Comparison of ENCODE assay signal across 9 cellular contexts in the genomic region with DNA sequence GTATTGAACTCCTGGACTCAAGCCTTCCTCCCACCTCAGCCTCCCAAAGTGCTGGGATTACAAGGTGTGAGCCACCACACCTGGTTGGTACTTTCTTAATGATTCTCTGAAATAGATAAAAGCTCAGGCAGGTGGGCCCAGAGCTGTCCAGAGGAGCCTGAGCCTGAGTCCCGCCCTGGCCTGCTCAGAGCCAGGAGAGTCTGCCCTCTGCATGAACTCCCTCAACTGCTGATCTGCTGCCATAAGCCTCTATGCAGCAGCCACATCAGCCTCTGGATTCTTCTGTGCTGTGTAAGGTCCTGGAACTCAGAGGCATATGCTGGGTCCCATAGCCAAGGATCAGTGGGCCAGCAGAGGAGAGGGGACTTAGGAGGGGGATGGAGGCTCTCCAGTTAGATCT. TPM values are rescaled to one million over a fixed set of nuclear protein-coding genes. Genes with fewer than 3 reads are reported as not detected.
DNase-seq lines count a peak whose midpoint lies in the region; ATAC-seq and TF ChIP-seq lines count a peak whose summit lies in the region.
"Had no signal": no experiment of that assay in that cellular context is flagged by ENCODE, and none has a peak within 500 bp of the region (broad histone marks: within the 10 kb centered on the region; RNA-seq: fewer than 3 reads in every experiment).

No MANE protein-coding gene starts in this region.

- H3K79me1 ChIP-seq in H9 (ENCODE audit: insufficient read depth, low read depth, low read length, poor library complexity, severe bottlenecking), result no peaks in the 10 kb centered on the region

- no peak overlapping the region for H2AK5ac ChIP-seq in H9 (ENCODE audit: insufficient read length, low read length)

- POLR2A ChIA-PET in activated CD4-positive, alpha-beta memory T cell treated with anti-CD3 and anti-CD28 coated beads, Interleukin-2, amount 10 ng/mL, durations not matched to agents 7 days and 5 days (lab: Charles Lee), result interaction anchor here (4.5 to 4.9 kb wide), 2 partner anchors 23 to 70 kb away, joined by 46 to 58 read pairs; a partner anchor contains a TSS

- no peak overlapping the region for H3K56ac ChIP-seq in H9 (ENCODE audit: insufficient read length, low read depth, low read length)

- CTCF ChIA-PET in activated CD4-positive, alpha-beta memory T cell treated with anti-CD3 and anti-CD28 coated beads, Interleukin-2, amount 10 ng/mL, durations not matched to agents 7 days and 5 days (lab: Charles Lee), result interaction anchor here (6.5 kb wide), 1 partner anchor 10 kb away, joined by 37 read pairs; no protein-coding TSS in a partner anchor

- no peaks in the 10 kb centered on the region for H3K27me3 Mint-ChIP-seq in activated CD4-positive, alpha-beta memory T cell treated with anti-CD3 and anti-CD28 coated beads, Interleukin-2, amount 10 ng/mL, durations not matched to agents 7 days and 5 days
- no peaks in the 10 kb centered on the region for H3K27me3 Mint-ChIP-seq in H9 (ENCODE audit: low read depth)

- H3K4me1 ChIP-seq in H9 (ENCODE audit: insufficient read depth, low read length) (peaks cover 7% of the 10 kb centered on the region; the same call in 1 of the 2 replicates), colonic mucosa (peaks cover 35% of the 10 kb centered on the region)

- H3K9me3 Mint-ChIP-seq in activated CD4-positive, alpha-beta memory T cell treated with anti-CD3 and anti-CD28 coated beads, Interleukin-2, amount 10 ng/mL, durations not matched to agents 7 days and 5 days, result no peaks in the 10 kb centered on the region
- no peaks in the 10 kb centered on the region; a peak in 1 of 5 replicates for H3K9me3 Mint-ChIP-seq in H9
- H3K9me3 Mint-ChIP-seq: dendritic cell treated with granulocyte-macrophage colony-stimulating factor and Interleukin-4, amounts not matched to agents 40 ng/mL and 50 ng/mL, for 4 days had no signal

- ATAC-seq in sciatic nerve, result peak; percentile 43

- no peak overlapping the region for H2BK120ac ChIP-seq in H9 (ENCODE audit: low read depth, low read length, poor library complexity, severe bottlenecking)

- TF ChIP-seq CTCF in fibroblast of the aortic adventitia (IDR thresholded peaks at IDR 0.05; ENCODE audit: insufficient read depth, low read length) (no peak), H9 (conservative IDR thresholded peaks at IDR 0.05) (no peak), colonic mucosa (IDR thresholded peaks at IDR 0.05) (no peak)

- no peak overlapping the region for H4K91ac ChIP-seq in H9 (ENCODE audit: insufficient read length, low read depth, low read length)

- H2BK15ac ChIP-seq in H9 (ENCODE audit: low read depth, low read length), result no peak overlapping the region

- no peaks in the 10 kb centered on the region for H4K20me1 ChIP-seq in H9 (ENCODE audit: control insufficient read depth, insufficient read depth, insufficient read length)

- H3K18ac ChIP-seq in H9 (ENCODE audit: insufficient read length, low read depth, low read length), result no peak overlapping the region

- H3K23me2 ChIP-seq in H9 (ENCODE audit: insufficient read length, low read depth, low read length, poor library complexity, severe bottlenecking), result no peaks in the 10 kb centered on the region

- intact Hi-C loops in sciatic nerve (cut with DNase I) (no loop called here), colonic mucosa (cut with DNase I) (no loop called here)

- H2AFZ ChIP-seq in H9 (ENCODE audit: low read length), result no peak overlapping the region

- H3T11ph ChIP-seq in H9 (ENCODE audit: low read length), result no peak overlapping the region

- H3K79me2 ChIP-seq in H9 (ENCODE audit: insufficient read depth, low read length), result no peaks in the 10 kb centered on the region

- H2BK12ac ChIP-seq in H9 (ENCODE audit: insufficient read length, low read depth, low read length), result no peak overlapping the region

- H3K14ac ChIP-seq in H9 (ENCODE audit: insufficient read depth, low read length), result no peak overlapping the region

- DNase-seq in EH (ENCODE audit: low read depth) (peak; percentile 86), fibroblast of the aortic adventitia (ENCODE audit: low read depth) (peak; percentile 89), sciatic nerve (ENCODE audit: low spot score) (peak; percentile 70), erythroblast (lab: John Stamatoyannopoulos, UW) (no peak), DMS114 treated with DMSO at 0.1 percent for 48 hours (lab: John Stamatoyannopoulos, UW; ENCODE audit: unreplicated experiment) (no peak), H9 (no peak), colonic mucosa (no peak)
- DNase-seq in activated CD4-positive, alpha-beta memory T cell treated with anti-CD3 and anti-CD28 coated beads, Interleukin-2, amount 10 ng/mL, durations not matched to agents 7 days and 5 days, result no peak

- H3K4me3 ChIP-seq in fibroblast of the aortic adventitia (ENCODE audit: low read depth, low read length), result no peak overlapping the region
- H3K4me3 ChIP-seq in colonic mucosa, result no peak overlapping the region

- H3K27me3 ChIP-seq in H9 (ENCODE audit: insufficient read depth, low read length) (no peaks in the 10 kb centered on the region), colonic mucosa (no peaks in the 10 kb centered on the region)

- peak overlapping the region; percentile 73 for H3K27ac Mint-ChIP-seq in activated CD4-positive, alpha-beta memory T cell treated with anti-CD3 and anti-CD28 coated beads, Interleukin-2, amount 10 ng/mL, durations not matched to agents 7 days and 5 days
- H3K27ac Mint-ChIP-seq in H9, result 0 out of 7 replicates have a peak overlapping the region, but pooled peaks of 1 of the 3 experiments have one; percentile 18
- H3K27ac Mint-ChIP-seq: dendritic cell treated with granulocyte-macrophage colony-stimulating factor and Interleukin-4, amounts not matched to agents 40 ng/mL and 50 ng/mL, for 4 days had no signal

- H3K36me3 Mint-ChIP-seq in activated CD4-positive, alpha-beta memory T cell treated with anti-CD3 and anti-CD28 coated beads, Interleukin-2, amount 10 ng/mL, durations not matched to agents 7 days and 5 days (ENCODE audit: low read depth), result peaks cover 3% of the 10 kb centered on the region
- no peaks in the 10 kb centered on the region for H3K36me3 Mint-ChIP-seq in H9 (ENCODE audit: insufficient read depth in 1 of 3, low read depth in 3 of 3)

- no peak overlapping the region for H3K9ac ChIP-seq in H9 (ENCODE audit: extremely low read depth, insufficient read length, low read length)
- H3K9ac ChIP-seq in colonic mucosa (ENCODE audit: low read depth in 2 of 2, low read length in 2 of 2), result no peak overlapping the region

- peaks cover 76% of the 10 kb centered on the region for H3K4me1 Mint-ChIP-seq in activated CD4-positive, alpha-beta memory T cell treated with anti-CD3 and anti-CD28 coated beads, Interleukin-2, amount 10 ng/mL, durations not matched to agents 7 days and 5 days
- H3K4me1 Mint-ChIP-seq in H9, result peaks cover 31 to 47% of the 10 kb centered on the region in 2 experiments

- no peak overlapping the region for H4K5ac ChIP-seq in H9 (ENCODE audit: insufficient read length, low read depth, low read length)

- no peak overlapping the region for H3K23ac ChIP-seq in H9 (ENCODE audit: insufficient read length, low read depth, low read length)

- H3K4ac ChIP-seq in H9 (ENCODE audit: low read depth, low read length), result no peak overlapping the region

- H2BK5ac ChIP-seq in H9 (ENCODE audit: insufficient read length, low read length), result no peak overlapping the region

- H3K9me3 ChIP-seq in H9 (ENCODE audit: control insufficient read depth, low read depth, low read length) (no peaks in the 10 kb centered on the region), colonic mucosa (no peaks in the 10 kb centered on the region)

- TF ChIP-seq POLR2A in erythroblast (IDR thresholded peaks at IDR 0.05; ENCODE audit: low read length), result no peak

- H2BK20ac ChIP-seq in H9 (ENCODE audit: low read depth, low read length, poor library complexity, severe bottlenecking), result no peak overlapping the region

- no CpG with 5 or more reads among the region's 1 CpG for whole genome bisulfite sequencing in H9 (ENCODE audit: extremely low coverage, insufficient read length, low lambda C conversion rate)

- no peak overlapping the region for H4K8ac ChIP-seq in H9 (replicated peaks; ENCODE audit: insufficient read length, low read depth, low read length)

- H3K4me3 Mint-ChIP-seq in activated CD4-positive, alpha-beta memory T cell treated with anti-CD3 and anti-CD28 coated beads, Interleukin-2, amount 10 ng/mL, durations not matched to agents 7 days and 5 days, result no peak overlapping the region
- no peak overlapping the region for H3K4me3 Mint-ChIP-seq in H9
- H3K4me3 Mint-ChIP-seq: dendritic cell treated with granulocyte-macrophage colony-stimulating factor and Interleukin-4, amounts not matched to agents 40 ng/mL and 50 ng/mL, for 4 days had no signal

- no peak overlapping the region for H3K4me2 ChIP-seq in H9 (ENCODE audit: insufficient read depth, insufficient read length, low read length)

- no peaks in the 10 kb centered on the region for H3K36me3 ChIP-seq in colonic mucosa

- no peak overlapping the region for H3K27ac ChIP-seq in H9 (ENCODE audit: insufficient read length, low read depth, low read length)
- no peak overlapping the region for H3K27ac ChIP-seq in colonic mucosa

RNA-seq across cellular contexts. Expression of a gene that starts 23.1 kb away (rescaled TPM):
- total RNA-seq in activated CD4-positive, alpha-beta memory T cell treated with anti-CD3 and anti-CD28 coated beads, Interleukin-2, amount 10 ng/mL, durations not matched to agents 7 days and 5 days, result 100 to 1,000 TPM; 475 to 481 TPM
- total RNA-seq in fibroblast of the aortic adventitia (ENCODE audit: low replicate concordance), result 52.4 and 166 TPM in 2 replicates
- total RNA-seq in sciatic nerve, result 232 TPM
- 82.9 and 84.0 TPM in 2 replicates for total RNA-seq in H9 (2021)
- 100 to 1,000 TPM in 1 of 2 donors, 10 to 100 TPM in 1; 45.5 to 147 TPM for total RNA-seq in colonic mucosa

RNA-seq across cellular contexts. Expression of a gene that starts 34.6 kb away (rescaled TPM):
- total RNA-seq in activated CD4-positive, alpha-beta memory T cell treated with anti-CD3 and anti-CD28 coated beads, Interleukin-2, amount 10 ng/mL, durations not matched to agents 7 days and 5 days, result 10 to 100 TPM; 35.5 to 36.2 TPM
- total RNA-seq in fibroblast of the aortic adventitia (ENCODE audit: low replicate concordance) (44.4 and 49.2 TPM in 2 replicates), sciatic nerve (37.4 TPM), H9 (2021) (36.9 and 41.2 TPM in 2 replicates), colonic mucosa (10 to 100 TPM; 16.2 to 19.2 TPM)

RNA-seq across cellular contexts. Expression of a gene that starts 34.9 kb away (rescaled TPM):
- total RNA-seq in activated CD4-positive, alpha-beta memory T cell treated with anti-CD3 and anti-CD28 coated beads, Interleukin-2, amount 10 ng/mL, durations not matched to agents 7 days and 5 days, result 100 to 1,000 TPM in 1 of 2 experiments, 10 to 100 TPM in 1; 94.2 to 101 TPM
- total RNA-seq in fibroblast of the aortic adventitia (ENCODE audit: low replicate concordance), result 16.4 and 61.7 TPM in 2 replicates
- total RNA-seq in sciatic nerve, result 76.1 TPM
- total RNA-seq in H9 (2021), result 66.6 and 73.8 TPM in 2 replicates
- 10 to 100 TPM; 63.2 to 85.2 TPM for total RNA-seq in colonic mucosa

Comparison
In these comparisons a context has a peak if more than half of its experiments do, and no peak if none do; other contexts are left out.
1. DNase-seq: peak in EH (single experiment), fibroblast of the aortic adventitia (single experiment) and sciatic nerve (single experiment); none in activated CD4-positive, alpha-beta memory T cell treated with anti-CD3 and anti-CD28 coated beads, Interleukin-2, amount 10 ng/mL, durations not matched to agents 7 days and 5 days (single experiment), erythroblast (0 of 2), DMS114 treated with DMSO at 0.1 percent for 48 hours (single experiment), H9 (single experiment) and colonic mucosa (single experiment).